In genomic region chr2:131517856-131518255, GRCh38 we compare ENCODE assay signal across 13 cellular contexts. TPM values are rescaled to one million over a fixed set of nuclear protein-coding genes. Genes with fewer than 3 reads are reported as not detected.
"Had no signal": no experiment of that assay in that cellular context is flagged by ENCODE, and none has a peak within 500 bp of the region (broad histone marks: within the 10 kb centered on the region; RNA-seq: fewer than 3 reads in every experiment).

No MANE protein-coding gene starts in this region.

RNA-seq across cellular contexts. Expression of gene CCDC74A, which starts 9.8 kb away (rescaled TPM):
- polyA plus RNA-seq: naive thymus-derived CD4-positive, alpha-beta T cell had no signal

RNA-seq across cellular contexts. Expression of gene TUBA3D, which starts 41.9 kb away (rescaled TPM):
- total RNA-seq: naive thymus-derived CD4-positive, alpha-beta T cell; natural killer cell; omental fat pad; osteocyte; pancreas; progenitor cell of endocrine pancreas; psoas muscle; renal cortical epithelial cell; smooth muscle cell; suprapubic skin; transverse colon; ureter had no signal
- polyA plus RNA-seq: naive thymus-derived CD4-positive, alpha-beta T cell; neural cell had no signal
